In genomic region chr13:71378992-71379905, GRCh38 we compare ENCODE assay signal across 13 cellular contexts.
DNase-seq lines count a peak whose midpoint lies in the region; ATAC-seq and TF ChIP-seq lines count a peak whose summit lies in the region.
"Had no signal": no experiment of that assay in that cellular context is flagged by ENCODE, and none has a peak within 500 bp of the region (broad histone marks: within the 10 kb centered on the region; RNA-seq: fewer than 3 reads in every experiment).

No MANE protein-coding gene starts in this region.

- H3K9me3 Mint-ChIP-seq in neural crest cell, result peaks cover 5% of the 10 kb centered on the region
- H3K9me3 Mint-ChIP-seq: T-helper 2 cell treated with Interferon-gamma antibody and Interleukin-4, amounts not matched to agents 5 μg/mL and 100 μg/mL, for 36 hours had no signal

- H3K27me3 ChIP-seq in ACC112 (ENCODE audit: insufficient read depth, low read length) (no peaks in the 10 kb centered on the region), PC-9 (ENCODE audit: insufficient read depth, low read depth) (no peaks in the 10 kb centered on the region)

- no peak for TF ChIP-seq CTCF in PC-9 (conservative IDR thresholded peaks at IDR 0.05)
- no peak for TF ChIP-seq CTCF in neural crest cell (conservative IDR thresholded peaks at IDR 0.05)

- intact Hi-C loops in PC-9 (cut with micrococcal nuclease; ENCODE audit: unreplicated experiment), result no loop called here

- POLR2A ChIA-PET in PC-9 (lab: Charles Lee; ENCODE audit: unreplicated experiment), result no interaction called here

- H3K4me3 Mint-ChIP-seq in neural crest cell, result no peak overlapping the region
- H3K4me3 Mint-ChIP-seq: memory B cell; T-helper 2 cell treated with Interferon-gamma antibody and Interleukin-4, amounts not matched to agents 5 μg/mL and 100 μg/mL, for 36 hours had no signal

- H3K27ac ChIP-seq in ACC112 (ENCODE audit: low read depth, low read length) (no peak overlapping the region), PC-9 (no peak overlapping the region), epithelial cell of prostate (peak overlapping the region; percentile 79)

- no peaks in the 10 kb centered on the region for H3K9me2 ChIP-seq in PC-9 (ENCODE audit: insufficient read depth)

- H3K4me3 ChIP-seq in ACC112 (ENCODE audit: low read depth, low read length) (peak overlapping the region; percentile 30; the same call in 1 of the 2 replicates), PC-9 (no peak overlapping the region)

- ATAC-seq in HG03457 (IDR thresholded peaks at IDR 0.05; ENCODE audit: unreplicated experiment), result no peak

- H3F3A ChIP-seq in PC-9 (ENCODE audit: insufficient read depth, low read depth), result no peaks in the 10 kb centered on the region

- no peaks in the 10 kb centered on the region for H4K20me1 ChIP-seq in PC-9 (ENCODE audit: insufficient read depth)

- DNase-seq in PC-9 (no peak), epithelial cell of prostate (ENCODE audit: low read depth, low spot score) (peak; percentile 14), neural crest cell (ENCODE audit: low read depth, low spot score) (no peak), dedifferentiated amniotic fluid mesenchymal stem cell (ENCODE audit: extremely low spot score) (no peak), DMS79 (lab: John Stamatoyannopoulos, UW) (no peak), GOT3 (lab: John Stamatoyannopoulos, UW) (no peak)
- DNase-seq: effector CD8-positive, alpha-beta T cell; NCI-H526; stimulated activated CD4-positive, alpha-beta T cell treated with anti-CD3 and anti-CD28 coated beads, Interleukin-4, amount 100 ng/mL, for 1 hour had no signal

- H3K4me1 ChIP-seq in ACC112 (ENCODE audit: control insufficient read depth, insufficient read depth, low read length, unreplicated experiment) (no peaks in the 10 kb centered on the region), PC-9 (replicated peaks; ENCODE audit: insufficient read depth) (no peaks in the 10 kb centered on the region)

- no peak overlapping the region for H3K4me2 ChIP-seq in PC-9

- no peaks in the 10 kb centered on the region for H3K79me2 ChIP-seq in ACC112 (ENCODE audit: control insufficient read depth, insufficient read depth, low read length, unreplicated experiment)
- H3K79me2 ChIP-seq in PC-9 (ENCODE audit: low read depth), result no peaks in the 10 kb centered on the region

- peaks cover 5% of the 10 kb centered on the region for H3K36me3 Mint-ChIP-seq in neural crest cell (ENCODE audit: low read depth)
- H3K36me3 Mint-ChIP-seq: memory B cell had no signal

- CTCF ChIA-PET in PC-9 (lab: Charles Lee), result no interaction called here

- peaks cover 38% of the 10 kb centered on the region for H3K4me1 Mint-ChIP-seq in neural crest cell
- H3K4me1 Mint-ChIP-seq: memory B cell had no signal

- no peaks in the 10 kb centered on the region for H3K27me3 Mint-ChIP-seq in neural crest cell (ENCODE audit: low read depth)
- H3K27me3 Mint-ChIP-seq: memory B cell had no signal

- peak overlapping the region; percentile 8 for H3K27ac Mint-ChIP-seq in neural crest cell (ENCODE audit: unreplicated experiment)
- H3K27ac Mint-ChIP-seq: memory B cell; T-helper 2 cell treated with Interferon-gamma antibody and Interleukin-4, amounts not matched to agents 5 μg/mL and 100 μg/mL, for 36 hours had no signal

- no peaks in the 10 kb centered on the region for H3K9me3 ChIP-seq in PC-9 (ENCODE audit: insufficient read depth, low read depth)

- H2AFZ ChIP-seq in ACC112 (ENCODE audit: low read length, unreplicated experiment), result no peak overlapping the region
- H2AFZ ChIP-seq in PC-9, result peak overlapping the region; percentile 33; the same call in 1 of the 2 replicates

- no peaks in the 10 kb centered on the region for H3K36me3 ChIP-seq in ACC112 (ENCODE audit: insufficient read depth, low read length)
- no peaks in the 10 kb centered on the region for H3K36me3 ChIP-seq in PC-9 (ENCODE audit: low read depth)

- BruUV-seq in PC-9 (replicated peaks; lab: Mats Ljungman, UMichigan), result no TSS peak
